ENCODE assay signal across 12 cellular contexts in genomic region chr5:173679909-173680626, GRCh38.
DNase-seq lines count a peak whose midpoint lies in the region; ATAC-seq, FAIRE-seq and TF ChIP-seq lines count a peak whose summit lies in the region.
"Had no signal": no experiment of that assay in that cellular context is flagged by ENCODE, and none has a peak within 500 bp of the region (broad histone marks: within the 10 kb centered on the region; RNA-seq: fewer than 3 reads in every experiment).

No MANE protein-coding gene starts in this region.

- no peak for TF ChIP-seq CTCF in A549 (IDR thresholded peaks at IDR 0.05)
- TF ChIP-seq CTCF in OCI-LY1 (IDR thresholded peaks at IDR 0.05; ENCODE audit: low read length): no peak
- TF ChIP-seq CTCF in kidney (IDR thresholded peaks at IDR 0.05; ENCODE audit: borderline replicate concordance, extremely low read depth, insufficient read depth): no peak
- TF ChIP-seq CTCF in mesothelial cell of epicardium (IDR thresholded peaks at IDR 0.05; ENCODE audit: unreplicated experiment): no peak

- H3K27me3 Mint-ChIP-seq in mesothelial cell of epicardium (ENCODE audit: low read depth): no peaks in the 10 kb centered on the region

- no peaks in the 10 kb centered on the region for H3K36me3 Mint-ChIP-seq in mesothelial cell of epicardium

- CTCF ChIA-PET in A549 (lab: Yijun Ruan, JAX): interaction anchor here (1.1 to 1.3 kb wide), 2 partner anchors 9 to 14 kb away, joined by 4 to 5 read pairs; no protein-coding TSS in a partner anchor

- no peak overlapping the region for H2AFZ ChIP-seq in OCI-LY1 (ENCODE audit: low read length)

- no peak for TF ChIP-seq POLR2A in A549 (IDR thresholded peaks at IDR 0.05; ENCODE audit: low read length)

- no peak for FAIRE-seq in A549 (lab: Jason Lieb, UNC)
- no peak for FAIRE-seq in kidney (lab: Jason Lieb, UNC)

- H3K27ac ChIP-seq in A549 (no peak overlapping the region), OCI-LY1 (ENCODE audit: low read depth, low read length, poor library complexity, severe bottlenecking) (peak overlapping the region; percentile 95), kidney (ENCODE audit: low read depth in 2 of 2, low read length in 2 of 2) (no peak overlapping the region)
- H3K27ac ChIP-seq: stomach had no signal

- ATAC-seq in A549 (no peak), GM19351 (IDR thresholded peaks at IDR 0.05; ENCODE audit: unreplicated experiment) (peak; percentile 53), HG02884 (IDR thresholded peaks at IDR 0.05; ENCODE audit: unreplicated experiment) (peak; percentile 53), HG03139 (IDR thresholded peaks at IDR 0.05; ENCODE audit: unreplicated experiment) (no peak)

- no peaks in the 10 kb centered on the region for H3K4me1 Mint-ChIP-seq in mesothelial cell of epicardium

- TF ChIP-seq RAD21 in A549 (conservative IDR thresholded peaks at IDR 0.05 in 1 of 2, IDR thresholded peaks at IDR 0.05 in 1 of 2): no peak

- H3K4me3 ChIP-seq in A549 (no peak overlapping the region), OCI-LY1 (ENCODE audit: low read depth, low read length, poor library complexity, severe bottlenecking) (no peak overlapping the region), kidney (ENCODE audit: low read length in 2 of 2) (no peak overlapping the region)
- H3K4me3 ChIP-seq: stomach had no signal

- H3K27ac Mint-ChIP-seq in mesothelial cell of epicardium: no peak overlapping the region

- H4K20me1 ChIP-seq in OCI-LY1 (ENCODE audit: insufficient read depth, low read length): no peaks in the 10 kb centered on the region

- H3K36me3 ChIP-seq in OCI-LY1 (ENCODE audit: insufficient read depth, low read length) (peaks cover 1% of the 10 kb centered on the region; the same call in 1 of the 2 replicates), kidney (ENCODE audit: control insufficient read depth in 1 of 2, insufficient read depth in 2 of 2, low read length in 2 of 2) (no peaks in the 10 kb centered on the region)
- H3K36me3 ChIP-seq: stomach had no signal

- no peaks in the 10 kb centered on the region for H3K9me2 ChIP-seq in OCI-LY1 (ENCODE audit: low read depth, low read length)

- no peaks in the 10 kb centered on the region for H3K9me3 Mint-ChIP-seq in mesothelial cell of epicardium

- H3K4me1 ChIP-seq in A549 (no peaks in the 10 kb centered on the region), OCI-LY1 (ENCODE audit: insufficient read depth, low read length, severe bottlenecking) (peaks cover 19% of the 10 kb centered on the region), kidney (ENCODE audit: control insufficient read depth in 1 of 2, insufficient read depth in 1 of 2, low read depth in 1 of 2, low read length in 2 of 2) (peaks cover 6 to 9% of the 10 kb centered on the region in 2 donors)
- H3K4me1 ChIP-seq: stomach had no signal

- intact Hi-C loops in kidney (cut with DNase I): no loop called here

- H3K4me3 Mint-ChIP-seq in mesothelial cell of epicardium: no peak overlapping the region

- no peak for TF ChIP-seq EP300 in A549 (IDR thresholded peaks at IDR 0.05)

- 71% methylated on average over 6 of the region's 6 CpGs for WGBS in A549 (ENCODE audit: missing lambda C conversion rate)

- H3K9ac ChIP-seq in OCI-LY1 (ENCODE audit: low read length) (no peak overlapping the region), kidney (ENCODE audit: low read length in 2 of 2) (no peak overlapping the region)

- POLR2A ChIA-PET in A549 (lab: Yijun Ruan, JAX): no interaction called here

- H3K4me2 ChIP-seq in A549 (no peak overlapping the region), OCI-LY1 (ENCODE audit: low read length) (peak overlapping the region; percentile 35; the same call in 1 of the 2 replicates)

- H3K79me2 ChIP-seq in OCI-LY1 (ENCODE audit: insufficient read depth, low read length): no peaks in the 10 kb centered on the region

- no peaks in the 10 kb centered on the region for H3F3A ChIP-seq in OCI-LY1 (ENCODE audit: insufficient read depth, low read length)

- no peaks in the 10 kb centered on the region for H3K27me3 ChIP-seq in OCI-LY1 (ENCODE audit: insufficient read depth, low read length)
- H3K27me3 ChIP-seq: stomach had no signal

- no peak for DNase-seq in A549 (ENCODE audit: low read depth in 1 of 2, low spot score in 1 of 2)
- DNase-seq in kidney: no peak
- no peak for DNase-seq in mesothelial cell of epicardium (ENCODE audit: low spot score in 2 of 2, unreplicated experiment in 2 of 2)
- no peak for DNase-seq in effector CD8-positive, alpha-beta T cell (lab: John Stamatoyannopoulos, UW)
- DNase-seq: cerebellar nuclear complex; NCI-H2029; stimulated activated CD4-positive, alpha-beta T cell treated with anti-CD3 and anti-CD28 coated beads, Interleukin-12 subunit alpha, Interleukin-12 subunit beta, amount 100 ng/mL, for 4 hours; stomach had no signal

- 0 out of 3 replicates have a peak, but pooled peaks cover 4% of the 10 kb centered on the region for H3K9me3 ChIP-seq in A549
- H3K9me3 ChIP-seq in OCI-LY1 (ENCODE audit: low read length): peaks cover under 1% of the 10 kb centered on the region; the same call in 1 of the 2 replicates
- peaks cover 0 to 4% of the 10 kb centered on the region in 2 donors for H3K9me3 ChIP-seq in kidney (ENCODE audit: control insufficient read depth in 1 of 2, low read length in 2 of 2)

TF ChIP-seq in A549, 52 proteins besides CTCF, POLR2A, EP300 and RAD21:
- TF ChIP-seq HDAC2 (IDR thresholded peaks at IDR 0.05) (no peak), MAFK (IDR thresholded peaks at IDR 0.05; ENCODE audit: partially characterized antibody) (peak; percentile 28)

Comparison
In these comparisons a context has a peak if more than half of its experiments do, and no peak if none do; other contexts are left out.
1. ATAC-seq: peak in GM19351 (single experiment) and HG02884 (single experiment); none in A549 (0 of 2) and HG03139 (single experiment).